In genomic region chr1:33301273-33301984, GRCh38 we compare ENCODE assay signal across 11 cellular contexts. TPM values are rescaled to one million over a fixed set of nuclear protein-coding genes. Genes with fewer than 3 reads are reported as not detected.
A peak's percentile ranks its signal among the peaks of the same experiment; 100 is the strongest.
DNase-seq lines count a peak whose midpoint lies in the region; TF ChIP-seq lines count a peak whose summit lies in the region.
"Had no signal": no experiment of that assay in that cellular context is flagged by ENCODE, and none has a peak within 500 bp of the region (broad histone marks: within the 10 kb centered on the region; RNA-seq: fewer than 3 reads in every experiment).

No MANE protein-coding gene starts in this region.

- H3K4me2 ChIP-seq in hepatocyte: peak overlapping the region; percentile 68

- no peaks in the 10 kb centered on the region for H3K9me3 ChIP-seq in adipocyte (ENCODE audit: control insufficient read depth, low read length)
- no peaks in the 10 kb centered on the region for H3K9me3 ChIP-seq in hepatocyte (ENCODE audit: low read depth)
- H3K9me3 ChIP-seq in stomach smooth muscle (ENCODE audit: control insufficient read depth in 2 of 2, low read length in 2 of 2): no peaks in the 10 kb centered on the region
- H3K9me3 ChIP-seq: right lobe of liver had no signal

- H3K27me3 ChIP-seq in adipocyte (replicated peaks; ENCODE audit: control insufficient read depth, insufficient read depth, low read length): no peaks in the 10 kb centered on the region
- no peaks in the 10 kb centered on the region for H3K27me3 ChIP-seq in hepatocyte
- peaks cover 0 to 3% of the 10 kb centered on the region in 2 donors for H3K27me3 ChIP-seq in stomach smooth muscle (ENCODE audit: control insufficient read depth in 1 of 2, insufficient read depth in 2 of 2, low read length in 2 of 2)
- H3K27me3 ChIP-seq: right lobe of liver had no signal

- H3K27ac ChIP-seq in hepatocyte: peak overlapping the region; percentile 80
- peak overlapping the region; percentile 64 for H3K27ac ChIP-seq in stomach smooth muscle (ENCODE audit: low read length)

- H3K79me2 ChIP-seq in hepatocyte: no peaks in the 10 kb centered on the region

- no peak for TF ChIP-seq CTCF in hepatocyte (IDR thresholded peaks at IDR 0.05; ENCODE audit: poor library complexity)

- peak overlapping the region; percentile 43 for H3K9ac ChIP-seq in adipocyte (ENCODE audit: low read length)
- H3K9ac ChIP-seq in stomach smooth muscle (ENCODE audit: low read length in 2 of 2): no peak overlapping the region

- H3K9me2 ChIP-seq in hepatocyte (replicated peaks; ENCODE audit: insufficient read depth): no peaks in the 10 kb centered on the region

- H3K36me3 ChIP-seq in adipocyte (ENCODE audit: control insufficient read depth, insufficient read depth, low read length, severe bottlenecking) (no peaks in the 10 kb centered on the region), hepatocyte (replicated peaks; ENCODE audit: insufficient read depth, low read depth) (no peaks in the 10 kb centered on the region), stomach smooth muscle (ENCODE audit: control insufficient read depth in 2 of 2, insufficient read depth in 2 of 2, low read length in 2 of 2) (peaks cover 0 to 4% of the 10 kb centered on the region in 2 donors)

- H2AFZ ChIP-seq in hepatocyte: no peak overlapping the region

- WGBS in hepatocyte (ENCODE audit: low lambda C conversion rate, missing lambda C conversion rate): 93% methylated on average over 4 of the region's 4 CpGs

- peak overlapping the region; percentile 52 for H3K4me3 ChIP-seq in adipocyte (ENCODE audit: low read length)
- H3K4me3 ChIP-seq in hepatocyte: no peak overlapping the region
- no peak overlapping the region for H3K4me3 ChIP-seq in stomach smooth muscle (ENCODE audit: low read length in 2 of 2)
- H3K4me3 ChIP-seq: right lobe of liver had no signal

- H3K4me1 ChIP-seq in adipocyte (ENCODE audit: control insufficient read depth, insufficient read depth, low read length) (peaks cover 32% of the 10 kb centered on the region), hepatocyte (ENCODE audit: insufficient read depth) (peaks cover 17% of the 10 kb centered on the region), stomach smooth muscle (ENCODE audit: control insufficient read depth, insufficient read depth, low read length) (peaks cover 17% of the 10 kb centered on the region)

- no peaks in the 10 kb centered on the region for H4K20me1 ChIP-seq in hepatocyte (ENCODE audit: insufficient read depth, poor library complexity, severe bottlenecking)

- peak; percentile 32 for DNase-seq in GM03348 (ENCODE audit: low spot score)
- peak; percentile 19 for DNase-seq in adipocyte (ENCODE audit: low read depth)
- no peak for DNase-seq in hepatocyte (ENCODE audit: low spot score)
- DNase-seq in C1 segment of cervical spinal cord (lab: John Stamatoyannopoulos, UW): no peak
- DNase-seq in HuH-7 (ENCODE audit: low spot score): no peak
- DNase-seq in effector CD8-positive, alpha-beta T cell (lab: John Stamatoyannopoulos, UW): no peak
- DNase-seq: cerebellar nuclear complex, NCI-H2081 had no signal

RNA-seq across cellular contexts. Expression of gene A3GALT2, which starts 19.5 kb away (rescaled TPM):
- not detected in 2 replicates for total RNA-seq in hepatocyte
- polyA plus RNA-seq in hepatocyte: not detected in 2 replicates
- total RNA-seq: right lobe of liver, subcutaneous adipose tissue had no signal

RNA-seq across cellular contexts. Expression of gene ZNF362, which starts 45.1 kb away (rescaled TPM):
- 22.5 and 29.1 TPM in 2 replicates for total RNA-seq in hepatocyte
- polyA plus RNA-seq in hepatocyte: 54.3 and 55.0 TPM in 2 replicates

Comparison
In these comparisons a context has a peak if more than half of its experiments do, and no peak if none do; other contexts are left out.
1. DNase-seq: peak in GM03348 (single experiment) and adipocyte (single experiment); none in hepatocyte (single experiment), C1 segment of cervical spinal cord (0 of 14), HuH-7 (single experiment) and effector CD8-positive, alpha-beta T cell (single experiment).